25 cellular contexts compared by ENCODE assay signal in genomic region chr13:112526146-112526853, GRCh38.
DNase-seq lines count a peak whose midpoint lies in the region; ATAC-seq, FAIRE-seq and TF ChIP-seq lines count a peak whose summit lies in the region.
"Had no signal": no experiment of that assay in that cellular context is flagged by ENCODE, and none has a peak within 500 bp of the region (broad histone marks: within the 10 kb centered on the region; RNA-seq: fewer than 3 reads in every experiment).

No MANE protein-coding gene starts in this region.

- H3K4me3 ChIP-seq in IMR-90 (ENCODE audit: insufficient read depth, low read depth, low read length) (no peak overlapping the region), H1 (ENCODE audit: extremely low read depth in 1 of 4, insufficient read depth in 2 of 4, low read depth in 3 of 4, low read length in 4 of 4) (no peak overlapping the region)
- H3K4me3 ChIP-seq: MG63, SJCRH30 had no signal

- no peaks in the 10 kb centered on the region for H3K9me3 Mint-ChIP-seq in H9
- H3K9me3 Mint-ChIP-seq: CD4-positive, alpha-beta memory T cell had no signal

- intact Hi-C loops in IMR-90 (cut with micrococcal nuclease), result no loop called here
- intact Hi-C loops in left cardiac atrium (cut with DNase I), result no loop called here

- H3K36me3 Mint-ChIP-seq in H9 (ENCODE audit: insufficient read depth in 1 of 3, low read depth in 3 of 3), result peaks cover 0 to 5% (median 2%) of the 10 kb centered on the region in 3 experiments; a peak in 3 of 7 replicates

- H3K4me2 ChIP-seq in H9 (ENCODE audit: insufficient read depth, insufficient read length, low read length) (no peak overlapping the region), IMR-90 (ENCODE audit: low read depth, low read length) (no peak overlapping the region), H1 (ENCODE audit: insufficient read depth in 1 of 2, low read depth in 2 of 2, low read length in 2 of 2) (no peak overlapping the region)

- H3K4me1 ChIP-seq in H9 (ENCODE audit: insufficient read depth, low read length) (no peaks in the 10 kb centered on the region), IMR-90 (ENCODE audit: control insufficient read depth, insufficient read depth, low read length) (0 out of 2 replicates have a peak, but pooled peaks cover 1% of the 10 kb centered on the region), H1 (replicated peaks in 1 of 4; ENCODE audit: control insufficient read depth in 3 of 4, insufficient read depth in 4 of 4, low read length in 3 of 4) (no peaks in the 10 kb centered on the region)
- H3K4me1 ChIP-seq: Caco-2 had no signal

- no peaks in the 10 kb centered on the region for H3K79me1 ChIP-seq in H9 (ENCODE audit: insufficient read depth, low read depth, low read length, poor library complexity, severe bottlenecking)
- H3K79me1 ChIP-seq in IMR-90 (ENCODE audit: low read depth in 1 of 2, low read length in 2 of 2), result peaks cover 13 to 14% of the 10 kb centered on the region in 2 experiments
- no peaks in the 10 kb centered on the region for H3K79me1 ChIP-seq in H1 (ENCODE audit: low read depth, low read length)

- no peak overlapping the region for H3K9ac ChIP-seq in H9 (ENCODE audit: extremely low read depth, insufficient read length, low read length)
- H3K9ac ChIP-seq in IMR-90 (ENCODE audit: low read depth, low read length), result no peak overlapping the region
- H3K9ac ChIP-seq in H1 (replicated peaks in 1 of 4; ENCODE audit: extremely low read depth in 1 of 4, low read depth in 3 of 4, low read length in 3 of 4), result no peak overlapping the region

- no peak for FAIRE-seq in H1 (lab: Jason Lieb, UNC)
- FAIRE-seq: GM12892, GM19239 had no signal

- no peak overlapping the region for H2AFZ ChIP-seq in H9 (ENCODE audit: low read length)
- peak overlapping the region; percentile 27 for H2AFZ ChIP-seq in IMR-90 (replicated peaks; ENCODE audit: low read length, poor library complexity)
- no peak overlapping the region for H2AFZ ChIP-seq in H1 (ENCODE audit: low read length)

- H4K8ac ChIP-seq in H9 (replicated peaks; ENCODE audit: insufficient read length, low read depth, low read length) (peak overlapping the region; percentile 20), IMR-90 (ENCODE audit: low read depth in 2 of 2, low read length in 2 of 2) (no peak overlapping the region), H1 (ENCODE audit: extremely low read depth, insufficient read depth, low read length) (no peak overlapping the region)

- H2BK15ac ChIP-seq in H9 (ENCODE audit: low read depth, low read length) (no peak overlapping the region), IMR-90 (ENCODE audit: low read depth, low read length) (no peak overlapping the region), H1 (ENCODE audit: low read length) (no peak overlapping the region)

- H3K23ac ChIP-seq in H9 (ENCODE audit: insufficient read length, low read depth, low read length), result peak overlapping the region; percentile 37
- H3K23ac ChIP-seq in IMR-90 (ENCODE audit: low read depth, low read length), result no peak overlapping the region
- no peak overlapping the region for H3K23ac ChIP-seq in H1 (ENCODE audit: insufficient read length)

- H3K4ac ChIP-seq in H9 (ENCODE audit: low read depth, low read length) (no peak overlapping the region), IMR-90 (ENCODE audit: low read depth, low read length) (no peak overlapping the region), H1 (replicated peaks; ENCODE audit: insufficient read length, low read depth, low read length) (no peak overlapping the region)

- in situ Hi-C loops in IMR-90 (cut with MboI; ENCODE audit: low sequenced_read_pairs), result no loop called here

- no peak overlapping the region for H2BK20ac ChIP-seq in H9 (ENCODE audit: low read depth, low read length, poor library complexity, severe bottlenecking)
- no peak overlapping the region for H2BK20ac ChIP-seq in IMR-90 (ENCODE audit: low read depth, low read length)
- H2BK20ac ChIP-seq in H1 (ENCODE audit: low read length), result no peak overlapping the region

- H2AK5ac ChIP-seq in H9 (ENCODE audit: insufficient read length, low read length) (no peak overlapping the region), IMR-90 (ENCODE audit: low read depth, low read length) (no peak overlapping the region), H1 (ENCODE audit: low read depth, low read length) (no peak overlapping the region; the same call in 1 of the 2 replicates)

- H2BK5ac ChIP-seq in H9 (ENCODE audit: insufficient read length, low read length) (no peak overlapping the region), IMR-90 (ENCODE audit: low read depth, low read length, poor library complexity, severe bottlenecking) (peak overlapping the region; percentile 59), H1 (ENCODE audit: low read depth, low read length) (no peak overlapping the region)

- H3K4me3 Mint-ChIP-seq in H9, result no peak overlapping the region
- H3K4me3 Mint-ChIP-seq: CD4-positive, alpha-beta memory T cell had no signal

- H3K56ac ChIP-seq in H9 (ENCODE audit: insufficient read length, low read depth, low read length) (no peak overlapping the region), IMR-90 (ENCODE audit: extremely low read depth, insufficient read depth, low read length) (no peak overlapping the region), H1 (replicated peaks; ENCODE audit: insufficient read length, low read depth, low read length) (peak overlapping the region; percentile 65)

- no peak overlapping the region for H3K27ac Mint-ChIP-seq in H9
- H3K27ac Mint-ChIP-seq: CD4-positive, alpha-beta memory T cell had no signal

- no peak overlapping the region for H2AK9ac ChIP-seq in IMR-90 (replicated peaks; ENCODE audit: low read depth, low read length, poor library complexity)

- DNase-seq in H9 (no peak), IMR-90 (no peak), H1 (ENCODE audit: low read depth in 1 of 2, low spot score in 2 of 2) (no peak), MV-4-11 (lab: John Stamatoyannopoulos, UW) (no peak), left cardiac atrium (no peak)
- DNase-seq: C1 segment of cervical spinal cord, Caco-2, DMS 273 treated with DMSO at 0.1 percent for 48 hours, EL, GDM1, KG1, MG63, NCI-H2029, NCI-H446, NCI-H524 treated with DMSO at 0.1 percent for 48 hours, NCI-H774, SJCRH30 had no signal

- TF ChIP-seq CTCF in H9 (conservative IDR thresholded peaks at IDR 0.05) (no peak), IMR-90 (conservative IDR thresholded peaks at IDR 0.05; ENCODE audit: low read depth, low read length) (no peak), H1 (IDR thresholded peaks at IDR 0.05; ENCODE audit: control extremely low read depth in 1 of 3, insufficient read depth in 1 of 3, low read depth in 1 of 3, low read length in 3 of 3) (no peak)

- no peaks in the 10 kb centered on the region; the same call in 1 of the 2 replicates for H3K9me1 ChIP-seq in IMR-90 (ENCODE audit: insufficient read depth, low read length)

- dilution Hi-C loops in IMR-90 (cut with HindIII; ENCODE audit: low sequenced_read_pairs, unreplicated experiment), result no loop called here

- no peaks in the 10 kb centered on the region for H3K27me3 ChIP-seq in H9 (ENCODE audit: insufficient read depth, low read length)
- H3K27me3 ChIP-seq in IMR-90 (ENCODE audit: control insufficient read depth, insufficient read depth, low read length), result no peaks in the 10 kb centered on the region
- no peaks in the 10 kb centered on the region for H3K27me3 ChIP-seq in H1 (replicated peaks in 1 of 4; ENCODE audit: control insufficient read depth in 3 of 4, extremely low read depth in 1 of 4, insufficient read depth in 3 of 4, low read length in 3 of 4)
- H3K27me3 ChIP-seq: MG63, SJCRH30 had no signal

- H4K5ac ChIP-seq in H9 (ENCODE audit: insufficient read length, low read depth, low read length) (peak overlapping the region; percentile 11), IMR-90 (ENCODE audit: low read depth, low read length) (no peak overlapping the region), H1 (ENCODE audit: insufficient read length, low read depth, low read length) (no peak overlapping the region)

- no peak for TF ChIP-seq EP300 in H1 (IDR thresholded peaks at IDR 0.05; ENCODE audit: borderline replicate concordance in 1 of 2, low read depth in 2 of 2, low read length in 2 of 2)

- no peak for TF ChIP-seq POLR2A in IMR-90 (IDR thresholded peaks at IDR 0.05; ENCODE audit: low read depth, low read length)
- TF ChIP-seq POLR2A in H1 (IDR thresholded peaks at IDR 0.05; ENCODE audit: control extremely low read depth in 1 of 2, low read depth in 2 of 2, low read length in 2 of 2), result no peak

- H3K36me3 ChIP-seq in IMR-90 (ENCODE audit: control insufficient read depth, insufficient read depth, low read length), result peaks cover 16% of the 10 kb centered on the region
- H3K36me3 ChIP-seq in H1 (ENCODE audit: control insufficient read depth in 2 of 4, insufficient read depth in 4 of 4, low read length in 3 of 4), result peaks cover 0 to 6% (median under 1%) of the 10 kb centered on the region in 4 experiments; a peak in 3 of 8 replicates

- POLR2A ChIA-PET in IMR-90 (lab: Charles Lee; ENCODE audit: unreplicated experiment) (no interaction called here), H1 (lab: Charles Lee; ENCODE audit: partially characterized antibody) (no interaction called here)

- H3K79me2 ChIP-seq in H9 (ENCODE audit: insufficient read depth, low read length) (no peaks in the 10 kb centered on the region), H1 (ENCODE audit: control insufficient read depth in 1 of 2, insufficient read depth in 2 of 2, low read length in 2 of 2) (0 out of 4 replicates have a peak, but pooled peaks cover 0 to 3% of the 10 kb centered on the region in 2 experiments)

- 100% methylated on average over 8 of the region's 9 CpGs for WGBS in H9 (ENCODE audit: extremely low coverage, insufficient read length, low lambda C conversion rate)
- 99 to 100% methylated on average over 1 to 9 of the region's 9 CpGs for WGBS in IMR-90 (ENCODE audit: extremely low coverage in 2 of 2, insufficient read length in 1 of 2), 2 experiments
- WGBS in H1 (ENCODE audit: extremely low coverage in 1 of 2, insufficient coverage in 1 of 2, insufficient read length in 1 of 2, insufficient replicate concordance in 2 of 2, low coverage in 1 of 2, low lambda C conversion rate in 2 of 2, missing lambda C conversion rate in 1 of 2), 2 experiments, result 96 to 100% methylated on average over 4 to 9 of the region's 9 CpGs

- H2BK12ac ChIP-seq in H9 (ENCODE audit: insufficient read length, low read depth, low read length) (no peak overlapping the region), H1 (ENCODE audit: low read depth, low read length) (0 out of 2 replicates have a peak overlapping the region, but pooled peaks have one; percentile 0)

- TF ChIP-seq RAD21 in IMR-90 (IDR thresholded peaks at IDR 0.05; ENCODE audit: low read length) (no peak), H1 (IDR thresholded peaks at IDR 0.05 in 1 of 2, conservative IDR thresholded peaks at IDR 0.05 in 1 of 2; ENCODE audit: low read depth in 2 of 2, low read length in 2 of 2) (no peak)

- no peaks in the 10 kb centered on the region for H3K4me1 Mint-ChIP-seq in H9
- H3K4me1 Mint-ChIP-seq: CD4-positive, alpha-beta memory T cell had no signal

- no peaks in the 10 kb centered on the region for H3K27me3 Mint-ChIP-seq in H9 (ENCODE audit: low read depth)
- H3K27me3 Mint-ChIP-seq: CD4-positive, alpha-beta memory T cell had no signal

- no peak overlapping the region for H3K18ac ChIP-seq in H9 (ENCODE audit: insufficient read length, low read depth, low read length)
- no peak overlapping the region for H3K18ac ChIP-seq in IMR-90 (ENCODE audit: low read depth, low read length)
- no peak overlapping the region for H3K18ac ChIP-seq in H1 (ENCODE audit: extremely low read depth, low read length)

- no peak overlapping the region for H4K91ac ChIP-seq in H9 (ENCODE audit: insufficient read length, low read depth, low read length)
- H4K91ac ChIP-seq in IMR-90 (ENCODE audit: insufficient read depth, low read depth, low read length), result no peak overlapping the region
- no peak overlapping the region for H4K91ac ChIP-seq in H1 (replicated peaks; ENCODE audit: insufficient read length, low read length)

- H3K14ac ChIP-seq in H9 (ENCODE audit: insufficient read depth, low read length) (no peak overlapping the region), IMR-90 (replicated peaks; ENCODE audit: low read depth, low read length) (no peak overlapping the region), H1 (ENCODE audit: insufficient read length) (no peak overlapping the region)

- ATAC-seq in IMR-90 (ENCODE audit: low read depth), result no peak
- no peak for ATAC-seq in HG03139 (IDR thresholded peaks at IDR 0.05; ENCODE audit: unreplicated experiment)
- ATAC-seq in HG03521 (IDR thresholded peaks at IDR 0.05; ENCODE audit: unreplicated experiment), result no peak
- ATAC-seq in left cardiac atrium, result no peak
- ATAC-seq: Right ventricle myocardium inferior, SK-N-SH treated with all-trans-retinoic acid at 6 μM for 48 hours had no signal

- CTCF ChIA-PET in IMR-90 (lab: Yijun Ruan, JAX), result no interaction called here
- CTCF ChIA-PET in H1 (lab: Charles Lee; ENCODE audit: partially characterized antibody), result no interaction called here

- no peak overlapping the region for H3T11ph ChIP-seq in H9 (ENCODE audit: low read length)

- H4K20me1 ChIP-seq in H9 (ENCODE audit: control insufficient read depth, insufficient read depth, insufficient read length) (peaks cover 4% of the 10 kb centered on the region), IMR-90 (ENCODE audit: insufficient read depth, low read length) (no peaks in the 10 kb centered on the region), H1 (replicated peaks in 1 of 2; ENCODE audit: control insufficient read depth in 1 of 2, insufficient read depth in 2 of 2, low read length in 2 of 2) (peaks cover 0 to 10% of the 10 kb centered on the region in 2 experiments)

- H3K9me3 ChIP-seq in H9 (ENCODE audit: control insufficient read depth, low read depth, low read length) (no peaks in the 10 kb centered on the region), IMR-90 (ENCODE audit: control insufficient read depth, insufficient read depth, low read length) (no peaks in the 10 kb centered on the region), H1 (ENCODE audit: insufficient read depth in 2 of 2, low read depth in 1 of 2, low read length in 1 of 2) (no peaks in the 10 kb centered on the region)
- H3K9me3 ChIP-seq: Caco-2, MG63, SJCRH30 had no signal

- H2BK120ac ChIP-seq in H9 (ENCODE audit: low read depth, low read length, poor library complexity, severe bottlenecking) (no peak overlapping the region), IMR-90 (ENCODE audit: low read depth, low read length) (no peak overlapping the region), H1 (replicated peaks; ENCODE audit: low read depth, low read length) (no peak overlapping the region)

- H3K27ac ChIP-seq in H9 (ENCODE audit: insufficient read length, low read depth, low read length) (no peak overlapping the region), IMR-90 (ENCODE audit: insufficient read depth, low read length) (no peak overlapping the region), H1 (ENCODE audit: low read depth, low read length) (no peak overlapping the region)
- H3K27ac ChIP-seq: HL-60, SJCRH30 had no signal

- no peaks in the 10 kb centered on the region for H3K23me2 ChIP-seq in H9 (ENCODE audit: insufficient read length, low read depth, low read length, poor library complexity, severe bottlenecking)
- H3K23me2 ChIP-seq in H1 (ENCODE audit: low read depth, low read length), result peaks cover 7% of the 10 kb centered on the region; the same call in 1 of the 2 replicates

- no TSS peak for BruUV-seq in IMR-90 (replicated peaks; lab: Mats Ljungman, UMichigan)
